8 cellular contexts compared by ENCODE assay signal in the genomic region with DNA sequence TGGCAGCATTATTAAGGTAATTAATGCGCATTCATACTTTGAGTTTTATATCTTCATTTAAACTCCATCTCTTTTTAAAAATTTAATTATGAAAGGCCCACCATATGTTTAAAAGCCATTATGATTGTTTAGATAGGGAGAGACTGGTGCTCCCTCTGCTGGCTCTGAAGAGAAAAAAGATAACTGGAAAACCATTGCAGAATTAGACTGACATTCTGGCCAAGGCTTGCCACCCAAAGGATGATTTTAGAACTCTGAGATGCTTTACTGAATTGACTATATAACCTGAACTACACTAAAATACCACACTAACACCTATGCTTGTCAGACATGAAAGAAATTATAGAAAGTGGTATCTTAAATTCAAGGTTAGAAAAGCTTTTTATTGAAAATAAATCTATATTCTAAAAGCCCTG.
A peak's percentile ranks its signal among the peaks of the same experiment; 100 is the strongest.
DNase-seq lines count a peak whose midpoint lies in the region; ATAC-seq and TF ChIP-seq lines count a peak whose summit lies in the region.

No MANE protein-coding gene starts in this region.

- ATAC-seq in HG03159 (IDR thresholded peaks at IDR 0.05; ENCODE audit: unreplicated experiment) = no peak
- no peak for ATAC-seq in GM18907 (IDR thresholded peaks at IDR 0.05; ENCODE audit: unreplicated experiment)

- in situ Hi-C loops in G401 (cut with HindIII; ENCODE audit: low sequenced_read_pairs) = no loop called here

- CTCF ChIA-PET in HEK293 (lab: Yijun Ruan, JAX) = interaction anchor here (0.5 to 2.6 kb wide), 24 partner anchors 8 to 1374 kb away, joined by 3 to 12 read pairs (median 4); no protein-coding TSS in a partner anchor

- H3K27ac ChIP-seq in HEK293 (ENCODE audit: extremely low read depth, low read depth, low read length) = no peak overlapping the region

- no peaks in the 10 kb centered on the region for H3K9me3 ChIP-seq in HEK293 (ENCODE audit: control insufficient read depth, insufficient read depth, low read depth, low read length)

- H3K4me3 ChIP-seq in HEK293 (ENCODE audit: low read depth, low read length) = no peak overlapping the region

- no peaks in the 10 kb centered on the region for H3K4me1 ChIP-seq in HEK293 (ENCODE audit: control insufficient read depth, insufficient read depth, low read length)

- no peak for TF ChIP-seq CTCF in HEK293 (tag by site-specific recombination; IDR thresholded peaks at IDR 0.05)

- no peaks in the 10 kb centered on the region for H3K36me3 ChIP-seq in HEK293 (ENCODE audit: control insufficient read depth in 2 of 2, insufficient read depth in 1 of 2, low read length in 2 of 2)

- POLR2A ChIA-PET in HEK293 (lab: Yijun Ruan, JAX) = no interaction called here

- peak; percentile 43 for DNase-seq in G401 (ENCODE audit: low spot score)
- DNase-seq in NCI-H510A (lab: John Stamatoyannopoulos, UW) = peak; percentile 1
- DNase-seq in cerebellar cortex (ENCODE audit: low spot score) = peak; percentile 37
- DNase-seq in medulla oblongata (ENCODE audit: extremely low spot score) = peak; percentile 45
- no peak for DNase-seq in UCSD-AML1 (lab: John Stamatoyannopoulos, UW; ENCODE audit: unreplicated experiment)

TF ChIP-seq in HEK293, 187 proteins besides CTCF, POLR2A, EP300 and RAD21:
- TF ChIP-seq ZFHX2 (tag by site-specific recombination; conservative IDR thresholded peaks at IDR 0.05) (no peak), ZNF776 (tag by site-specific recombination; IDR thresholded peaks at IDR 0.05; ENCODE audit: borderline replicate concordance) (no peak), ZNF302 (tag by site-specific recombination; IDR thresholded peaks at IDR 0.05; ENCODE audit: low read depth) (no peak), ZNF416 (tag by site-specific recombination; IDR thresholded peaks at IDR 0.05) (no peak), ZNF654 (tag by site-specific recombination; IDR thresholded peaks at IDR 0.05; ENCODE audit: low read depth) (peak; percentile 51), GFI1B (tag by site-specific recombination; IDR thresholded peaks at IDR 0.05) (no peak)
- TF ChIP-seq, protein P1, sequence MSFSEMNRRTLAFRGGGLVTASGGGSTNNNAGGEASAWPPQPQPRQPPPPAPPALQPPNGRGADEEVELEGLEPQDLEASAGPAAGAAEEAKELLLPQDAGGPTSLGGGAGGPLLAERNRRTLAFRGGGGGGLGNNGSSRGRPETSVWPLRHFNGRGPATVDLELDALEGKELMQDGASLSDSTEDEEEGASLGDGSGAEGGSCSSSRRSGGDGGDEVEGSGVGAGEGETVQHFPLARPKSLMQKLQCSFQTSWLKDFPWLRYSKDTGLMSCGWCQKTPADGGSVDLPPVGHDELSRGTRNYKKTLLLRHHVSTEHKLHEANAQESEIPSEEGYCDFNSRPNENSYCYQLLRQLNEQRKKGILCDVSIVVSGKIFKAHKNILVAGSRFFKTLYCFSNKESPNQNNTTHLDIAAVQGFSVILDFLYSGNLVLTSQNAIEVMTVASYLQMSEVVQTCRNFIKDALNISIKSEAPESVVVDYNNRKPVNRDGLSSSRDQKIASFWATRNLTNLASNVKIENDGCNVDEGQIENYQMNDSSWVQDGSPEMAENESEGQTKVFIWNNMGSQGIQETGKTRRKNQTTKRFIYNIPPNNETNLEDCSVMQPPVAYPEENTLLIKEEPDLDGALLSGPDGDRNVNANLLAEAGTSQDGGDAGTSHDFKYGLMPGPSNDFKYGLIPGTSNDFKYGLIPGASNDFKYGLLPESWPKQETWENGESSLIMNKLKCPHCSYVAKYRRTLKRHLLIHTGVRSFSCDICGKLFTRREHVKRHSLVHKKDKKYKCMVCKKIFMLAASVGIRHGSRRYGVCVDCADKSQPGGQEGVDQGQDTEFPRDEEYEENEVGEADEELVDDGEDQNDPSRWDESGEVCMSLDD (tag by site-specific recombination; IDR thresholded peaks at IDR 0.05) = no peak
